18 cellular contexts compared by ENCODE assay signal in the genomic region with DNA sequence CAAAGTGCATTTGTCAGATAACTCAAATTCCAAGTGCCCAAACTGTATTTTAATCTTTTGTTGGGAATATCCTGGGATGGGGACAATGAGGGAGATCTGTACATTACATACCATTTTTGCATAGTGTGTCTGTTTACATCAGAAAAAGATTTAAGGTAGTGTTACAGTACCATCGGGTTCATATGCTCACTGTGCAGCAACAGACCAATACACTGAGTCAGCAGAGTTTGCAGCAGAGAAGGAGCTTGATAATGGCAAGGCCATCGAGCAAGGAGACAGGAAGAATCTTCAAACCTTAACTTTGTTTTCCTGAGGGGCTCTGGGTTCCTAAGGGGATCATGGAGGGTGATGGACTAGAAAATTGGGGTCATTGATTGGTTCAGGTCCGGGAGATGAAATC.
"Had no signal": no experiment of that assay in that cellular context is flagged by ENCODE, and none has a peak within 500 bp of the region (broad histone marks: within the 10 kb centered on the region; RNA-seq: fewer than 3 reads in every experiment).

No MANE protein-coding gene starts in this region.

- ATAC-seq: left colon; left ventricle myocardium superior; naive thymus-derived CD8-positive, alpha-beta T cell; stimulated activated naive B cell treated with anti-CD40 and anti-IgM and Interleukin-4, amounts not matched to agents 10 μg/mL and 1 μg/mL and 100 μg/mL, for 72 hours; stimulated activated naive CD8-positive, alpha-beta T cell treated with anti-CD3 and anti-CD28 coated beads, Interleukin-15, amount 100 ng/mL, for 72 hours had no signal

- H3K27ac Mint-ChIP-seq: stimulated activated naive B cell treated with anti-CD40 and anti-IgM and Interleukin-4, amounts not matched to agents 10 μg/mL and 1 μg/mL and 100 μg/mL, for 72 hours; stimulated activated naive CD8-positive, alpha-beta T cell treated with anti-CD3 and anti-CD28 coated beads, Interleukin-15, amount 100 ng/mL, for 72 hours had no signal

- DNase-seq: cortex of kidney; dorsolateral prefrontal cortex; effector CD8-positive, alpha-beta T cell; foreskin melanocyte; head of caudate nucleus; hippocampal formation; left colon; left ventricle myocardium superior; naive thymus-derived CD8-positive, alpha-beta T cell; sigmoid colon; stimulated activated CD4-positive, alpha-beta T cell treated with anti-CD3 and anti-CD28 coated beads, Interleukin-2, amount 100 ng/mL, for 24 hours; stimulated activated CD4-positive, alpha-beta T cell treated with anti-CD3 and anti-CD28 coated beads, Interleukin-4, amount 100 ng/mL, for 4 hours; stimulated activated naive B cell treated with anti-CD40 and anti-IgM and Interleukin-4, amounts not matched to agents 10 μg/mL and 1 μg/mL and 100 μg/mL, for 72 hours; stimulated activated naive CD8-positive, alpha-beta T cell treated with anti-CD3 and anti-CD28 coated beads, Interleukin-15, amount 100 ng/mL, for 72 hours; testis; transverse colon had no signal

- H3K27me3 ChIP-seq: dorsolateral prefrontal cortex, sigmoid colon, testis, transverse colon had no signal

- H3K9me3 ChIP-seq: testis had no signal

- H3K4me3 Mint-ChIP-seq: naive thymus-derived CD8-positive, alpha-beta T cell; neural crest cell; stimulated activated naive B cell treated with anti-CD40 and anti-IgM and Interleukin-4, amounts not matched to agents 10 μg/mL and 1 μg/mL and 100 μg/mL, for 72 hours; stimulated activated naive CD8-positive, alpha-beta T cell treated with anti-CD3 and anti-CD28 coated beads, Interleukin-15, amount 100 ng/mL, for 72 hours had no signal

- H3K36me3 ChIP-seq: sigmoid colon, transverse colon had no signal

- H3K4me1 ChIP-seq: testis had no signal

- H3K36me3 Mint-ChIP-seq: stimulated activated naive B cell treated with anti-CD40 and anti-IgM and Interleukin-4, amounts not matched to agents 10 μg/mL and 1 μg/mL and 100 μg/mL, for 72 hours had no signal

- H3K27me3 Mint-ChIP-seq: naive thymus-derived CD8-positive, alpha-beta T cell; stimulated activated naive B cell treated with anti-CD40 and anti-IgM and Interleukin-4, amounts not matched to agents 10 μg/mL and 1 μg/mL and 100 μg/mL, for 72 hours; stimulated activated naive CD8-positive, alpha-beta T cell treated with anti-CD3 and anti-CD28 coated beads, Interleukin-15, amount 100 ng/mL, for 72 hours had no signal

- H3K4me1 Mint-ChIP-seq: neural crest cell; stimulated activated naive B cell treated with anti-CD40 and anti-IgM and Interleukin-4, amounts not matched to agents 10 μg/mL and 1 μg/mL and 100 μg/mL, for 72 hours had no signal

- H3K27ac ChIP-seq: dorsolateral prefrontal cortex, sigmoid colon, skin epidermis, testis, transverse colon had no signal

- H3K4me3 ChIP-seq: dorsolateral prefrontal cortex, sigmoid colon, skin epidermis, testis, transverse colon had no signal
